In the genomic region with DNA sequence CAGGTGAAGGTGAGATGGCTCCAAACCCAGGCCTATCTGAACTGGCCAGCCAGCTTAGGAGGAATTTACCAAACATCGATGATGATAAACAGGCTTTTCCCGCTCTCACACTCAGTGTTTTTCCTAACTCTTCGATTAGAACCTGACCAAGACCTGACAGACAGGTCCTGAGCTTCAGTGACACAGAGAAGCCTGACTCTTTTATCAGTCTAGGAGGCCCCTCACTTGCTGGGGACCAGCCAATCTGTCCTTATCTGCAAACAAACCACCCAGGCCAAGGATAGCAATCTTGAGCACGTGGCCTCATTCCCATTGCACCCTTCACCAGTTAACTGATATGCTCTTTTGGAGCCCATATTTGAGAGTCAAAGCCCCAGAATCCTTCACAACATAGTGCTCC, we compare ENCODE assay signal across 18 cellular contexts. TPM values are rescaled to one million over a fixed set of nuclear protein-coding genes. Genes with fewer than 3 reads are reported as not detected.
DNase-seq lines count a peak whose midpoint lies in the region; ATAC-seq, FAIRE-seq and TF ChIP-seq lines count a peak whose summit lies in the region.
"Had no signal": no experiment of that assay in that cellular context is flagged by ENCODE, and none has a peak within 500 bp of the region (broad histone marks: within the 10 kb centered on the region; RNA-seq: fewer than 3 reads in every experiment).

No MANE protein-coding gene starts in this region.

- H3K79me1 ChIP-seq in IMR-90 (ENCODE audit: low read depth in 1 of 2, low read length in 2 of 2) = peaks cover 4 to 23% of the 10 kb centered on the region in 2 experiments

- no peaks in the 10 kb centered on the region for H3K27me3 Mint-ChIP-seq in CD4-positive, alpha-beta T cell
- no peaks in the 10 kb centered on the region for H3K27me3 Mint-ChIP-seq in natural killer cell treated with Interleukin-12 subunit alpha and Interleukin-12 subunit beta and Interleukin-15 and Interleukin-18, amount 100 ng/mL, for 72 hours

- POLR2A ChIA-PET in CD4-positive, alpha-beta T cell (lab: Charles Lee) = no interaction called here
- POLR2A ChIA-PET in IMR-90 (lab: Charles Lee; ENCODE audit: unreplicated experiment) = no interaction called here

- peak overlapping the region; percentile 73 for H3K4me3 Mint-ChIP-seq in CD4-positive, alpha-beta T cell
- H3K4me3 Mint-ChIP-seq in natural killer cell treated with Interleukin-12 subunit alpha and Interleukin-12 subunit beta and Interleukin-15 and Interleukin-18, amount 100 ng/mL, for 72 hours = peak overlapping the region; percentile 28

- H3K4me1 ChIP-seq in IMR-90 (ENCODE audit: control insufficient read depth, insufficient read depth, low read length) (no peaks in the 10 kb centered on the region; the same call in 1 of the 2 replicates), colonic mucosa (no peaks in the 10 kb centered on the region)

- no peak overlapping the region for H3K14ac ChIP-seq in IMR-90 (replicated peaks; ENCODE audit: low read depth, low read length)

- H3K9me3 ChIP-seq in CD4-positive, alpha-beta T cell (ENCODE audit: control insufficient read depth, low read length) = no peaks in the 10 kb centered on the region
- no peaks in the 10 kb centered on the region for H3K9me3 ChIP-seq in IMR-90 (ENCODE audit: control insufficient read depth, insufficient read depth, low read length)
- H3K9me3 ChIP-seq in colonic mucosa = no peaks in the 10 kb centered on the region

- CTCF ChIA-PET in CD4-positive, alpha-beta T cell (lab: Charles Lee) = no interaction called here
- CTCF ChIA-PET in IMR-90 (lab: Yijun Ruan, JAX) = no interaction called here

- ATAC-seq in CD4-positive, alpha-beta T cell (ENCODE audit: poor library complexity) = no peak
- ATAC-seq in IMR-90 (ENCODE audit: low read depth) = no peak
- no peak for ATAC-seq in natural killer cell treated with Interleukin-12 subunit alpha and Interleukin-12 subunit beta and Interleukin-15 and Interleukin-18, amount 100 ng/mL, for 72 hours
- no peak for ATAC-seq in HG02973 (IDR thresholded peaks at IDR 0.05; ENCODE audit: unreplicated experiment)
- no peak for ATAC-seq in GM19452 (IDR thresholded peaks at IDR 0.05; ENCODE audit: unreplicated experiment)
- ATAC-seq: right cardiac atrium had no signal

- H2AK5ac ChIP-seq in IMR-90 (ENCODE audit: low read depth, low read length) = no peak overlapping the region

- H3K56ac ChIP-seq in IMR-90 (ENCODE audit: extremely low read depth, insufficient read depth, low read length) = no peak overlapping the region

- H3K9me3 Mint-ChIP-seq in CD4-positive, alpha-beta T cell = no peaks in the 10 kb centered on the region
- no peaks in the 10 kb centered on the region for H3K9me3 Mint-ChIP-seq in natural killer cell treated with Interleukin-12 subunit alpha and Interleukin-12 subunit beta and Interleukin-15 and Interleukin-18, amount 100 ng/mL, for 72 hours

- whole genome bisulfite sequencing in IMR-90 (ENCODE audit: extremely low coverage in 2 of 2, insufficient read length in 1 of 2), 2 experiments = 79% methylated on average over 3 of the region's 4 CpGs; no CpG with 5 or more reads in 1 of the 2 experiments

- H4K5ac ChIP-seq in IMR-90 (ENCODE audit: low read depth, low read length) = no peak overlapping the region

- peaks cover 25% of the 10 kb centered on the region for H3K4me1 Mint-ChIP-seq in CD4-positive, alpha-beta T cell (ENCODE audit: low read depth)
- H3K4me1 Mint-ChIP-seq in natural killer cell treated with Interleukin-12 subunit alpha and Interleukin-12 subunit beta and Interleukin-15 and Interleukin-18, amount 100 ng/mL, for 72 hours (ENCODE audit: low read depth in 2 of 2) = peaks cover 8 to 18% of the 10 kb centered on the region in 2 donors

- DNase-seq in CD4-positive, alpha-beta T cell = no peak
- DNase-seq in IMR-90 (no peak), erythroblast (lab: John Stamatoyannopoulos, UW) (peak; percentile 58 to 88), colonic mucosa (no peak), HTR-8/SVneo (ENCODE audit: insufficient read length, low spot score) (no peak)
- no peak for DNase-seq in natural killer cell treated with Interleukin-12 subunit alpha and Interleukin-12 subunit beta and Interleukin-15 and Interleukin-18, amount 100 ng/mL, for 72 hours (ENCODE audit: low spot score)
- DNase-seq: activated CD4-positive, alpha-beta T cell treated with anti-CD3 and anti-CD28 coated beads, Interleukin-2, amount 50 U/mL, for 1 hour; activated naive CD4-positive, alpha-beta T cell treated with Interleukin-2 at 50 U/mL for 16 hours; aorta; GOT3; kidney; NCI-H1105 treated with DMSO at 0.1 percent for 48 hours; NCI-H526; right cardiac atrium; stimulated activated naive CD4-positive, alpha-beta T cell had no signal

- TF ChIP-seq CTCF in CD4-positive, alpha-beta T cell (IDR thresholded peaks at IDR 0.05) = no peak
- TF ChIP-seq CTCF in IMR-90 (conservative IDR thresholded peaks at IDR 0.05; ENCODE audit: low read depth, low read length) = no peak
- TF ChIP-seq CTCF in colonic mucosa (IDR thresholded peaks at IDR 0.05) = no peak

- H2AK9ac ChIP-seq in IMR-90 (replicated peaks; ENCODE audit: low read depth, low read length, poor library complexity) = no peak overlapping the region

- peak overlapping the region; percentile 56 for H3K27ac Mint-ChIP-seq in CD4-positive, alpha-beta T cell
- H3K27ac Mint-ChIP-seq in natural killer cell treated with Interleukin-12 subunit alpha and Interleukin-12 subunit beta and Interleukin-15 and Interleukin-18, amount 100 ng/mL, for 72 hours = peak overlapping the region; percentile 9 to 36

- intact Hi-C loops in CD4-positive, alpha-beta T cell (cut with DNase I, micrococcal nuclease) = loop anchor here in 1 of 2 experiments (5.0 kb wide), 3 partner anchors 285 to 430 kb away; a partner anchor contains a TSS
- intact Hi-C loops in IMR-90 (cut with micrococcal nuclease) (no loop called here), colonic mucosa (cut with DNase I) (no loop called here)

- no peak overlapping the region for H3K9ac ChIP-seq in IMR-90 (ENCODE audit: low read depth, low read length)
- H3K9ac ChIP-seq in colonic mucosa (ENCODE audit: low read depth in 2 of 2, low read length in 2 of 2) = no peak overlapping the region

- peaks cover 4% of the 10 kb centered on the region; the same call in 1 of the 2 replicates for H3K9me1 ChIP-seq in IMR-90 (ENCODE audit: insufficient read depth, low read length)

- peak overlapping the region; percentile 17 for H2AFZ ChIP-seq in IMR-90 (replicated peaks; ENCODE audit: low read length, poor library complexity)
- H2AFZ ChIP-seq: hepatocyte had no signal

- H3K36me3 ChIP-seq in IMR-90 (ENCODE audit: control insufficient read depth, insufficient read depth, low read length) (no peaks in the 10 kb centered on the region), colonic mucosa (no peaks in the 10 kb centered on the region)

- H3K4me2 ChIP-seq in IMR-90 (ENCODE audit: low read depth, low read length) = no peak overlapping the region
- H3K4me2 ChIP-seq: hepatocyte had no signal

- H3K4ac ChIP-seq in IMR-90 (ENCODE audit: low read depth, low read length) = no peak overlapping the region

- no peak overlapping the region for H2BK5ac ChIP-seq in IMR-90 (ENCODE audit: low read depth, low read length, poor library complexity, severe bottlenecking)

- no peaks in the 10 kb centered on the region for H3K27me3 ChIP-seq in CD4-positive, alpha-beta T cell (ENCODE audit: control insufficient read depth, insufficient read depth, low read length)
- no peaks in the 10 kb centered on the region; the same call in 1 of the 2 replicates for H3K27me3 ChIP-seq in IMR-90 (ENCODE audit: control insufficient read depth, insufficient read depth, low read length)
- H3K27me3 ChIP-seq in colonic mucosa = no peaks in the 10 kb centered on the region
- H3K27me3 ChIP-seq: hepatocyte had no signal

- no peak overlapping the region for H4K8ac ChIP-seq in IMR-90 (ENCODE audit: low read depth in 2 of 2, low read length in 2 of 2)

- H3K36me3 Mint-ChIP-seq in CD4-positive, alpha-beta T cell (ENCODE audit: low read depth) = peaks cover 19% of the 10 kb centered on the region
- no peaks in the 10 kb centered on the region for H3K36me3 Mint-ChIP-seq in natural killer cell treated with Interleukin-12 subunit alpha and Interleukin-12 subunit beta and Interleukin-15 and Interleukin-18, amount 100 ng/mL, for 72 hours

- in situ Hi-C loops in IMR-90 (cut with MboI; ENCODE audit: low sequenced_read_pairs) = no loop called here

- H3K27ac ChIP-seq in CD4-positive, alpha-beta T cell (ENCODE audit: low read depth, low read length) = no peak overlapping the region
- H3K27ac ChIP-seq in IMR-90 (ENCODE audit: insufficient read depth, low read length) (no peak overlapping the region), colonic mucosa (no peak overlapping the region)
- H3K27ac ChIP-seq: hepatocyte had no signal

- TF ChIP-seq POLR2A in IMR-90 (IDR thresholded peaks at IDR 0.05; ENCODE audit: low read depth, low read length) (no peak), erythroblast (IDR thresholded peaks at IDR 0.05; ENCODE audit: low read length) (no peak)

- TF ChIP-seq RAD21 in IMR-90 (IDR thresholded peaks at IDR 0.05; ENCODE audit: low read length) = no peak

- no peak overlapping the region for H2BK20ac ChIP-seq in IMR-90 (ENCODE audit: low read depth, low read length)

- H3K4me3 ChIP-seq in IMR-90 (ENCODE audit: insufficient read depth, low read depth, low read length) (no peak overlapping the region), colonic mucosa (no peak overlapping the region)
- H3K4me3 ChIP-seq: hepatocyte had no signal

- no TSS peak for BruUV-seq in IMR-90 (replicated peaks; lab: Mats Ljungman, UMichigan)

- dilution Hi-C loops in IMR-90 (cut with HindIII; ENCODE audit: low sequenced_read_pairs, unreplicated experiment) = no loop called here

- no peak overlapping the region for H2BK120ac ChIP-seq in IMR-90 (ENCODE audit: low read depth, low read length)

- no peaks in the 10 kb centered on the region for H4K20me1 ChIP-seq in IMR-90 (ENCODE audit: insufficient read depth, low read length)

- H4K91ac ChIP-seq in IMR-90 (ENCODE audit: insufficient read depth, low read depth, low read length) = no peak overlapping the region

- no peak overlapping the region for H3K18ac ChIP-seq in IMR-90 (ENCODE audit: low read depth, low read length)

- no peak for FAIRE-seq in HTR-8/SVneo (lab: Jason Lieb, UNC)
- FAIRE-seq: kidney had no signal

- H3K23ac ChIP-seq in IMR-90 (ENCODE audit: low read depth, low read length) = no peak overlapping the region

- H2BK15ac ChIP-seq in IMR-90 (ENCODE audit: low read depth, low read length) = no peak overlapping the region

TF ChIP-seq in IMR-90, 13 proteins besides CTCF, POLR2A, EP300 and RAD21 (continues in another document):
- TF ChIP-seq CHD1 (IDR thresholded peaks at IDR 0.05; ENCODE audit: low read depth, low read length) (no peak), NFE2L2 (IDR thresholded peaks at IDR 0.05; ENCODE audit: low read depth, low read length) (no peak), CEBPB (IDR thresholded peaks at IDR 0.05; ENCODE audit: low read depth, low read length) (no peak)

RNA-seq across cellular contexts. Expression of a gene that starts 1.9 kb away (rescaled TPM):
- 10 to 100 TPM; 75.4 to 77.1 TPM for total RNA-seq in CD4-positive, alpha-beta T cell
- total RNA-seq in IMR-90 (2012; rRNA removed) = 17.2 and 23.3 TPM in 2 replicates
- 8.4 and 10.7 TPM in 2 replicates for polyA plus RNA-seq in IMR-90 (2012; rRNA removed)
- polyA plus RNA-seq in IMR-90 (2012; cell fraction: cytosol; rRNA removed) = 3.6 and 3.9 TPM in 2 replicates
- polyA plus RNA-seq in IMR-90 (2012; cell fraction: nucleus; rRNA removed; ENCODE audit: low replicate concordance) = 15.6 and 47.7 TPM in 2 replicates
- total RNA-seq in natural killer cell treated with Interleukin-12 subunit alpha and Interleukin-12 subunit beta and Interleukin-15 and Interleukin-18, amount 100 ng/mL, for 72 hours = 10 to 100 TPM; 71.5 to 80.7 TPM
- 10 to 100 TPM; 38.2 to 38.5 TPM for total RNA-seq in colonic mucosa

Comparison
In these comparisons a context has a peak if more than half of its experiments do, and no peak if none do; other contexts are left out.
1. DNase-seq: peak in erythroblast (2 of 2); none in CD4-positive, alpha-beta T cell (0 of 10), IMR-90 (single experiment), natural killer cell treated with Interleukin-12 subunit alpha and Interleukin-12 subunit beta and Interleukin-15 and Interleukin-18, amount 100 ng/mL, for 72 hours (single experiment), colonic mucosa (single experiment) and HTR-8/SVneo (single experiment).